Comparison of ENCODE assay signal across 8 cellular contexts in genomic region chr1:201259476-201260235, GRCh38. TPM values are rescaled to one million over a fixed set of nuclear protein-coding genes. Genes with fewer than 3 reads are reported as not detected.
DNase-seq lines count a peak whose midpoint lies in the region; TF ChIP-seq lines count a peak whose summit lies in the region.

No MANE protein-coding gene starts in this region.

- in situ Hi-C loops in KBM-7 (cut with MboI; ENCODE audit: low pct_unique_long_range_greater_than_20kb, low sequenced_read_pairs), result no loop called here

- TF ChIP-seq CTCF in A673 (conservative IDR thresholded peaks at IDR 0.05; ENCODE audit: low read depth, low read length) (no peak), MCF 10A (IDR thresholded peaks at IDR 0.05; ENCODE audit: unreplicated experiment) (peak; percentile 56), chondrocyte (IDR thresholded peaks at IDR 0.05) (no peak)

- H3K36me3 Mint-ChIP-seq in MCF 10A (ENCODE audit: insufficient read depth, unreplicated experiment), result no peaks in the 10 kb centered on the region
- H3K36me3 Mint-ChIP-seq in chondrocyte (ENCODE audit: low read depth), result no peaks in the 10 kb centered on the region

- H3K4me1 ChIP-seq in A673 (ENCODE audit: insufficient read depth, low read length, poor library complexity, severe bottlenecking) (peaks cover 22% of the 10 kb centered on the region), HUES48 (ENCODE audit: control insufficient read depth, insufficient read depth, low read length) (peaks cover 9% of the 10 kb centered on the region; the same call in 1 of the 2 replicates)

- H3K36me3 ChIP-seq in A673 (ENCODE audit: insufficient read depth, low read length, poor library complexity, severe bottlenecking), result no peaks in the 10 kb centered on the region
- H3K36me3 ChIP-seq in HUES48 (ENCODE audit: control insufficient read depth, insufficient read depth, low read length), result no peaks in the 10 kb centered on the region

- H3K9me3 ChIP-seq in A673 (ENCODE audit: low read depth, low read length, poor library complexity, severe bottlenecking), result no peaks in the 10 kb centered on the region
- no peaks in the 10 kb centered on the region for H3K9me3 ChIP-seq in HUES48 (ENCODE audit: control insufficient read depth, insufficient read depth, low read length)

- POLR2A ChIA-PET in A673 (lab: Charles Lee; ENCODE audit: low non-redundant PET), result no interaction called here
- POLR2A ChIA-PET in MCF 10A (lab: Yijun Ruan, JAX), result interaction anchor here (0.6 to 46.7 kb wide), 29 partner anchors 8 to 1485 kb away, joined by 3 to 3819 read pairs (median 7); partner anchors contain the start of genes CSRP1, LAD1, PHLDA3 and PKP1

- peak overlapping the region; percentile 21 for H3K27ac ChIP-seq in A673 (ENCODE audit: low read depth, low read length, poor library complexity, severe bottlenecking)
- H3K27ac ChIP-seq in HUES48 (ENCODE audit: low read depth, low read length), result no peak overlapping the region

- CTCF ChIA-PET in A673 (lab: Charles Lee) (no interaction called here), MCF 10A (lab: Yijun Ruan, JAX) (interaction anchor here (0.5 to 22.1 kb wide), 35 partner anchors 8 to 718 kb away, joined by 3 to 474 read pairs (median 6); partner anchors contain the start of genes LAD1 and PKP1)

- H3K27me3 Mint-ChIP-seq in MCF 10A (ENCODE audit: insufficient read depth, unreplicated experiment) (no peaks in the 10 kb centered on the region), chondrocyte (ENCODE audit: low read depth) (no peaks in the 10 kb centered on the region)

- no peak overlapping the region for H3K4me3 ChIP-seq in A673 (ENCODE audit: low read depth, low read length, poor library complexity, severe bottlenecking)
- peak overlapping the region; percentile 64 for H3K4me3 ChIP-seq in HUES48 (ENCODE audit: low read depth, low read length)

- BruUV-seq in A673 (replicated peaks; lab: Mats Ljungman, UMichigan), result no TSS peak
- BruUV-seq in MCF 10A (replicated peaks; lab: Mats Ljungman, UMichigan), result no TSS peak

- H3K4me3 Mint-ChIP-seq in MCF 10A (ENCODE audit: unreplicated experiment), result peak overlapping the region; percentile 38
- H3K4me3 Mint-ChIP-seq in chondrocyte (ENCODE audit: unreplicated experiment), result no peak overlapping the region

- intact Hi-C loops in A673 (cut with micrococcal nuclease; ENCODE audit: unreplicated experiment), result no loop called here
- intact Hi-C loops in MCF 10A (cut with micrococcal nuclease), result loop anchor here (1.0 to 2.0 kb wide), 4 partner anchors 15 to 87 kb away; no protein-coding TSS in a partner anchor

- DNase-seq in A673 (ENCODE audit: low spot score) (no peak), MCF 10A (ENCODE audit: unreplicated experiment) (peak; percentile 96), kidney tubule cell (ENCODE audit: low spot score) (peak; percentile 82), NOMO-1 (lab: John Stamatoyannopoulos, UW; ENCODE audit: unreplicated experiment in 2 of 2) (no peak), NCI-H345 (lab: John Stamatoyannopoulos, UW) (no peak), chondrocyte (ENCODE audit: low spot score) (no peak), KBM-7 (no peak)

- H3K4me1 Mint-ChIP-seq in MCF 10A (ENCODE audit: insufficient read depth, unreplicated experiment) (peaks cover 16% of the 10 kb centered on the region), chondrocyte (ENCODE audit: low read depth) (peaks cover 14% of the 10 kb centered on the region)

- H3K27ac Mint-ChIP-seq in MCF 10A (ENCODE audit: low read depth, unreplicated experiment), result peak overlapping the region; percentile 84
- no peak overlapping the region for H3K27ac Mint-ChIP-seq in chondrocyte (ENCODE audit: unreplicated experiment)

- H3K9me3 Mint-ChIP-seq in MCF 10A (ENCODE audit: unreplicated experiment), result no peaks in the 10 kb centered on the region
- H3K9me3 Mint-ChIP-seq in chondrocyte (ENCODE audit: low read depth), result no peaks in the 10 kb centered on the region

- H3K27me3 ChIP-seq in A673 (replicated peaks; ENCODE audit: insufficient read depth, low read depth, low read length, poor library complexity) (no peaks in the 10 kb centered on the region), HUES48 (ENCODE audit: control insufficient read depth, insufficient read depth, low read length) (peaks cover 15% of the 10 kb centered on the region)

- H3K9ac ChIP-seq in HUES48 (ENCODE audit: low read depth, low read length), result no peak overlapping the region

RNA-seq across cellular contexts. Expression of gene PKP1, which starts 23.6 kb away (rescaled TPM):
- total RNA-seq in A673 (2021), result 492 and 535 TPM in 2 replicates
- 0.30 and 0.32 TPM in 2 replicates for total RNA-seq in MCF 10A (2022)
- total RNA-seq in chondrocyte, result 0.07 to 4.1 TPM (median 4.0 TPM) in 3 replicates

Comparison
In these comparisons a context has a peak if more than half of its experiments do, and no peak if none do; other contexts are left out.
1. DNase-seq: peak in MCF 10A (single experiment) and kidney tubule cell (single experiment); none in A673 (single experiment), NOMO-1 (0 of 2), NCI-H345 (single experiment), chondrocyte (single experiment) and KBM-7 (single experiment).
2. RNA of gene PKP1, which starts 23.6 kb away (total RNA-seq): 492 to 535 TPM in A673; 0.07 to 4.1 TPM in chondrocyte and 0.30 to 0.32 TPM in MCF 10A; every median in the first group is over 10 times any median in the second.